Comparison of ENCODE assay signal across 9 cellular contexts in the genomic region with DNA sequence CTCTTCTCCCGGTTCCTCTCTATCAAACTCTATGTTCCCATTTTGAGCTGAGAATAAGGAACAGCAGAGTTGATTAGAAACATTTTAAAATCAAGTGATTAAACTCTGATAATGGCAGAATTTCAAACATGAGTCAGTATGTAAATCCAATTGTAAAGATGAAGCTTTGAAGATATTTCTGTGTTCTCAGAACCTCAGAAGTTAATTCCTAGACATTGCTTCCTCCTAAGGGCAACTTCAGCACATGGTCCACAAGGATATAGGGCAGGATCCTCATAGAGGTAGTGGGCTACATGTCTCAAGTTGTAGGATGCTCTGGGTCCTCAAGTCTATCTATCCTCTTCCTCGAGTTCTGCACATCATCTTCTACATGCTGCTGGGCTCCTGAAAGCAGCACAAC. TPM values are rescaled to one million over a fixed set of nuclear protein-coding genes. Genes with fewer than 3 reads are reported as not detected.
DNase-seq lines count a peak whose midpoint lies in the region; ATAC-seq and TF ChIP-seq lines count a peak whose summit lies in the region.
"Had no signal": no experiment of that assay in that cellular context is flagged by ENCODE, and none has a peak within 500 bp of the region (broad histone marks: within the 10 kb centered on the region; RNA-seq: fewer than 3 reads in every experiment).

No MANE protein-coding gene starts in this region.

- ATAC-seq in GM21447 (IDR thresholded peaks at IDR 0.05; ENCODE audit: unreplicated experiment), result peak; percentile 0
- peak; percentile 22 for ATAC-seq in SK-N-SH treated with all-trans-retinoic acid at 6 μM for 48 hours
- ATAC-seq in memory B cell (ENCODE audit: low read depth), result no peak
- ATAC-seq in sciatic nerve, result no peak
- ATAC-seq in GM18868 (IDR thresholded peaks at IDR 0.05; ENCODE audit: unreplicated experiment), result no peak

- peak overlapping the region in 7 of 8 donors; percentile 33 to 78 (median 57) for H3K4me3 Mint-ChIP-seq in CD4-positive, alpha-beta memory T cell
- H3K4me3 Mint-ChIP-seq in memory B cell, result peak overlapping the region; percentile 49

- peaks cover 29% of the 10 kb centered on the region for H3K4me1 ChIP-seq in CD4-positive, alpha-beta memory T cell (ENCODE audit: insufficient read depth, low read length)
- peaks cover 0 to 6% (median 2%) of the 10 kb centered on the region in 4 donors for H3K4me1 ChIP-seq in tibial nerve

- no peak for TF ChIP-seq POLR2A in tibial nerve (IDR thresholded peaks at IDR 0.05)

- H3K4me3 ChIP-seq in CD4-positive, alpha-beta memory T cell (ENCODE audit: low read length in 2 of 2), result no peak overlapping the region
- H3K4me3 ChIP-seq in tibial nerve, result no peak overlapping the region

- H3K9me3 ChIP-seq in CD4-positive, alpha-beta memory T cell (ENCODE audit: control insufficient read depth in 1 of 2, low read length in 2 of 2), result no peaks in the 10 kb centered on the region
- H3K9me3 ChIP-seq in tibial nerve, result no peaks in the 10 kb centered on the region

- peak overlapping the region in 4 of 7 donors; percentile 62 to 94 (median 88) for H3K27ac Mint-ChIP-seq in CD4-positive, alpha-beta memory T cell
- H3K27ac Mint-ChIP-seq in memory B cell, result peak overlapping the region; percentile 98

- POLR2A ChIA-PET in CD4-positive, alpha-beta memory T cell (lab: Charles Lee; ENCODE audit: partially characterized antibody), result interaction anchor here (0.6 to 2.6 kb wide), 10 partner anchors 9 to 442 kb away, joined by 3 to 12 read pairs (median 4); a partner anchor contains a TSS

- peak overlapping the region; percentile 38 for H3K27ac ChIP-seq in CD4-positive, alpha-beta memory T cell (ENCODE audit: low read depth, low read length)
- no peak overlapping the region for H3K27ac ChIP-seq in tibial nerve

- intact Hi-C loops in CD4-positive, alpha-beta memory T cell (cut with micrococcal nuclease), result loop anchor here (1.0 to 10.0 kb wide), 4 partner anchors 48 to 606 kb away; a partner anchor contains a TSS
- intact Hi-C loops in sciatic nerve (cut with DNase I), result no loop called here

- 70 to 84% methylated on average over 2 of the region's 2 CpGs for WGBS in tibial nerve, 2 donors

- no peak for DNase-seq in CD4-positive, alpha-beta memory T cell
- DNase-seq in memory B cell (ENCODE audit: low spot score in 2 of 2), result no peak
- no peak for DNase-seq in tibial nerve (ENCODE audit: low spot score in 2 of 2)
- no peak for DNase-seq in sciatic nerve (ENCODE audit: low spot score)
- no peak for DNase-seq in NK-92 (lab: John Stamatoyannopoulos, UW; ENCODE audit: unreplicated experiment)

- CTCF ChIA-PET in CD4-positive, alpha-beta memory T cell (lab: Charles Lee; ENCODE audit: partially characterized antibody), result interaction anchor here (0.6 to 3.5 kb wide), 12 partner anchors 8 to 500 kb away, joined by 3 to 35 read pairs (median 5); no protein-coding TSS in a partner anchor

- H3K4me1 Mint-ChIP-seq in CD4-positive, alpha-beta memory T cell, result peaks cover 3 to 7% (median 4%) of the 10 kb centered on the region in 4 donors
- peaks cover 21% of the 10 kb centered on the region for H3K4me1 Mint-ChIP-seq in memory B cell

- no peaks in the 10 kb centered on the region for H3K9me3 Mint-ChIP-seq in CD4-positive, alpha-beta memory T cell
- peaks cover 2% of the 10 kb centered on the region for H3K9me3 Mint-ChIP-seq in memory B cell

- no peak for TF ChIP-seq CTCF in tibial nerve (IDR thresholded peaks at IDR 0.05)

- H3K27me3 ChIP-seq in CD4-positive, alpha-beta memory T cell (ENCODE audit: insufficient read depth, low read length), result no peaks in the 10 kb centered on the region
- no peaks in the 10 kb centered on the region for H3K27me3 ChIP-seq in tibial nerve

- TF ChIP-seq EP300 in tibial nerve (IDR thresholded peaks at IDR 0.05), result no peak

- H3K36me3 ChIP-seq in CD4-positive, alpha-beta memory T cell (ENCODE audit: insufficient read depth, low read length), result no peaks in the 10 kb centered on the region
- H3K36me3 ChIP-seq in tibial nerve, result no peaks in the 10 kb centered on the region

- H3K36me3 Mint-ChIP-seq in CD4-positive, alpha-beta memory T cell, result no peaks in the 10 kb centered on the region
- H3K36me3 Mint-ChIP-seq in memory B cell, result no peaks in the 10 kb centered on the region

- H3K27me3 Mint-ChIP-seq in CD4-positive, alpha-beta memory T cell, result no peaks in the 10 kb centered on the region
- no peaks in the 10 kb centered on the region for H3K27me3 Mint-ChIP-seq in memory B cell

TF ChIP-seq in SK-N-SH treated with all-trans-retinoic acid at 6 μM for 48 hours, 23 proteins besides CTCF, POLR2A, EP300 and RAD21:
- no peak for TF ChIP-seq ARNTL (CRISPR knock-in tag; IDR thresholded peaks at IDR 0.05; ENCODE audit: borderline replicate concordance, low read depth)
- TF ChIP-seq CSDC2 (CRISPR knock-in tag; IDR thresholded peaks at IDR 0.05), result no peak
- TF ChIP-seq ZFP3 (CRISPR knock-in tag; IDR thresholded peaks at IDR 0.05), result no peak
- TF ChIP-seq, protein P1, sequence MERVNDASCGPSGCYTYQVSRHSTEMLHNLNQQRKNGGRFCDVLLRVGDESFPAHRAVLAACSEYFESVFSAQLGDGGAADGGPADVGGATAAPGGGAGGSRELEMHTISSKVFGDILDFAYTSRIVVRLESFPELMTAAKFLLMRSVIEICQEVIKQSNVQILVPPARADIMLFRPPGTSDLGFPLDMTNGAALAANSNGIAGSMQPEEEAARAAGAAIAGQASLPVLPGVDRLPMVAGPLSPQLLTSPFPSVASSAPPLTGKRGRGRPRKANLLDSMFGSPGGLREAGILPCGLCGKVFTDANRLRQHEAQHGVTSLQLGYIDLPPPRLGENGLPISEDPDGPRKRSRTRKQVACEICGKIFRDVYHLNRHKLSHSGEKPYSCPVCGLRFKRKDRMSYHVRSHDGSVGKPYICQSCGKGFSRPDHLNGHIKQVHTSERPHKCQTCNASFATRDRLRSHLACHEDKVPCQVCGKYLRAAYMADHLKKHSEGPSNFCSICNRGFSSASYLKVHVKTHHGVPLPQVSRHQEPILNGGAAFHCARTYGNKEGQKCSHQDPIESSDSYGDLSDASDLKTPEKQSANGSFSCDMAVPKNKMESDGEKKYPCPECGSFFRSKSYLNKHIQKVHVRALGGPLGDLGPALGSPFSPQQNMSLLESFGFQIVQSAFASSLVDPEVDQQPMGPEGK (CRISPR knock-in tag; IDR thresholded peaks at IDR 0.05; ENCODE audit: borderline replicate concordance), result no peak

RNA-seq across cellular contexts. Expression of a gene that starts 46.3 kb away (rescaled TPM):
- 1 to 10 TPM; 1.2 to 1.4 TPM for total RNA-seq in CD4-positive, alpha-beta memory T cell
- polyA plus RNA-seq in CD4-positive, alpha-beta memory T cell, result 1 to 10 TPM in 1 of 2 donors, under 1 TPM in 1; 0.23 to 1.3 TPM
- 1 to 10 TPM; 1.5 to 4.8 (median 3.1) TPM for total RNA-seq in tibial nerve
- total RNA-seq in sciatic nerve, result 4.8 TPM
- total RNA-seq: T-helper 2 cell treated with Interferon-gamma antibody and Interleukin-4, amounts not matched to agents 100 ng/mL and 5 ng/mL, for 36 hours had no signal

Comparison
In these comparisons a context has a peak if more than half of its experiments do, and no peak if none do; other contexts are left out.
1. ATAC-seq: peak in GM21447 (single experiment) and SK-N-SH treated with all-trans-retinoic acid at 6 μM for 48 hours (single experiment); none in memory B cell (single experiment), sciatic nerve (single experiment) and GM18868 (single experiment).